8 cellular contexts compared by ENCODE assay signal in genomic region chr3:57745101-57745500, GRCh38.
"Had no signal": no experiment of that assay in that cellular context is flagged by ENCODE, and none has a peak within 500 bp of the region (broad histone marks: within the 10 kb centered on the region; RNA-seq: fewer than 3 reads in every experiment).

No MANE protein-coding gene starts in this region.

- ATAC-seq: GM23338, K562 had no signal

- DNase-seq: H9, HCEC 1CT, IMR-90 had no signal

- FAIRE-seq: H1, H54, HTR-8/SVneo, K562 had no signal
